1 cellular context compared by ENCODE assay signal in the genomic region with DNA sequence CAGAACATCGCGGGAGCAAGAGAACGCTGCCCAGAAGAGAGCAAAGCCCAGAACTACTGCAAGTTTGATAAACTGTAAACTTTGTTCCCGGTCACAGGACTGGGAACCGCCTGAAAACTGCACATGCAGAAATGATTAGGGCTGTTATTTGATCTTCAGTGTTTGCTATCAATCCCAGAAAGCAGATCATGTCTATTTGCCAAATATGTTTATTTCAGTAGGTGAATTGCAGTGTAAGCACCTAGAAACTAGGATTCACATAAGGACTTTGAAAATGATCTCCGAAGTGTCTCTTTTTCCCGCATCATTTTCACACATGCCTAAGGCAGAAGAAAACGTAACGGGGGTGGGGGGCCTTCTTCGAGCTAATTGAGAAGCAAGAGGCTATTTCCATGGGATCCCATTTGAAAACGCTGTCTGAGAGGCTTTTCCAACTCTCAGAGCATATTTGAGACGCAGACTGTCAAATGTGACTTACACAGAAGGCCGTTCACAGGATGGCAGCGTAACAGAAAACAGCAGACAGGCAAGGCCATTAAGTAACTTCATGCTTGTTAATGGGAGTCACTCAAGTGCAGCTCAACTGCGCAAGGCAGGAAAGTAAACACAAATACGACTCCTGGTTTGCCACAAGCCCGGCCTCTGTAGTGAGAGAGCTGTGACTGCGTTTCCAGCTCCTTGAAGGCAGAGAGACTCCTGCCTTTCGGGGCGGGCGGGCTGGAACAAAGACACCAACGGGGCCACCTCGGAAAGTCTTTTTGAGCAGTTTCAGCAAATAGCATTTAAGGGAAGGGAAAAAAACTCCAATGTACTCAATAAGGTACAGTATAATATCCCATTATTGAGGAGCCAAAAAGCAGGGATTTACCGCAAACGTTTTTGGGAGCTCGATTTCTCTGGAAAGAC.
TF ChIP-seq lines count a peak whose summit lies in the region.

No MANE protein-coding gene starts in this region.

TF ChIP-seq in K562, 482 proteins besides CTCF, POLR2A, EP300 and RAD21 (continued from another document and continues in another):
- TF ChIP-seq, protein P1, sequence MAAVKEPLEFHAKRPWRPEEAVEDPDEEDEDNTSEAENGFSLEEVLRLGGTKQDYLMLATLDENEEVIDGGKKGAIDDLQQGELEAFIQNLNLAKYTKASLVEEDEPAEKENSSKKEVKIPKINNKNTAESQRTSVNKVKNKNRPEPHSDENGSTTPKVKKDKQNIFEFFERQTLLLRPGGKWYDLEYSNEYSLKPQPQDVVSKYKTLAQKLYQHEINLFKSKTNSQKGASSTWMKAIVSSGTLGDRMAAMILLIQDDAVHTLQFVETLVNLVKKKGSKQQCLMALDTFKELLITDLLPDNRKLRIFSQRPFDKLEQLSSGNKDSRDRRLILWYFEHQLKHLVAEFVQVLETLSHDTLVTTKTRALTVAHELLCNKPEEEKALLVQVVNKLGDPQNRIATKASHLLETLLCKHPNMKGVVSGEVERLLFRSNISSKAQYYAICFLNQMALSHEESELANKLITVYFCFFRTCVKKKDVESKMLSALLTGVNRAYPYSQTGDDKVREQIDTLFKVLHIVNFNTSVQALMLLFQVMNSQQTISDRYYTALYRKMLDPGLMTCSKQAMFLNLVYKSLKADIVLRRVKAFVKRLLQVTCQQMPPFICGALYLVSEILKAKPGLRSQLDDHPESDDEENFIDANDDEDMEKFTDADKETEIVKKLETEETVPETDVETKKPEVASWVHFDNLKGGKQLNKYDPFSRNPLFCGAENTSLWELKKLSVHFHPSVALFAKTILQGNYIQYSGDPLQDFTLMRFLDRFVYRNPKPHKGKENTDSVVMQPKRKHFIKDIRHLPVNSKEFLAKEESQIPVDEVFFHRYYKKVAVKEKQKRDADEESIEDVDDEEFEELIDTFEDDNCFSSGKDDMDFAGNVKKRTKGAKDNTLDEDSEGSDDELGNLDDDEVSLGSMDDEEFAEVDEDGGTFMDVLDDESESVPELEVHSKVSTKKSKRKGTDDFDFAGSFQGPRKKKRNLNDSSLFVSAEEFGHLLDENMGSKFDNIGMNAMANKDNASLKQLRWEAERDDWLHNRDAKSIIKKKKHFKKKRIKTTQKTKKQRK (IDR thresholded peaks at IDR 0.05; ENCODE audit: borderline replicate concordance, low read depth, low read length), result no peak
- no peak for TF ChIP-seq CBX3 (IDR thresholded peaks at IDR 0.05; ENCODE audit: borderline replicate concordance in 1 of 2, low read length in 2 of 2)
- peak; percentile 70 for TF ChIP-seq CXXC5 (CRISPR knock-in tag; IDR thresholded peaks at IDR 0.05)
- TF ChIP-seq ETV5 (CRISPR knock-in tag; IDR thresholded peaks at IDR 0.05; ENCODE audit: low read depth), result no peak
- no peak; the same call in 1 of the 2 replicates for TF ChIP-seq MTA1 (IDR thresholded peaks at IDR 0.05; ENCODE audit: borderline replicate concordance)
- TF ChIP-seq, protein P2, sequence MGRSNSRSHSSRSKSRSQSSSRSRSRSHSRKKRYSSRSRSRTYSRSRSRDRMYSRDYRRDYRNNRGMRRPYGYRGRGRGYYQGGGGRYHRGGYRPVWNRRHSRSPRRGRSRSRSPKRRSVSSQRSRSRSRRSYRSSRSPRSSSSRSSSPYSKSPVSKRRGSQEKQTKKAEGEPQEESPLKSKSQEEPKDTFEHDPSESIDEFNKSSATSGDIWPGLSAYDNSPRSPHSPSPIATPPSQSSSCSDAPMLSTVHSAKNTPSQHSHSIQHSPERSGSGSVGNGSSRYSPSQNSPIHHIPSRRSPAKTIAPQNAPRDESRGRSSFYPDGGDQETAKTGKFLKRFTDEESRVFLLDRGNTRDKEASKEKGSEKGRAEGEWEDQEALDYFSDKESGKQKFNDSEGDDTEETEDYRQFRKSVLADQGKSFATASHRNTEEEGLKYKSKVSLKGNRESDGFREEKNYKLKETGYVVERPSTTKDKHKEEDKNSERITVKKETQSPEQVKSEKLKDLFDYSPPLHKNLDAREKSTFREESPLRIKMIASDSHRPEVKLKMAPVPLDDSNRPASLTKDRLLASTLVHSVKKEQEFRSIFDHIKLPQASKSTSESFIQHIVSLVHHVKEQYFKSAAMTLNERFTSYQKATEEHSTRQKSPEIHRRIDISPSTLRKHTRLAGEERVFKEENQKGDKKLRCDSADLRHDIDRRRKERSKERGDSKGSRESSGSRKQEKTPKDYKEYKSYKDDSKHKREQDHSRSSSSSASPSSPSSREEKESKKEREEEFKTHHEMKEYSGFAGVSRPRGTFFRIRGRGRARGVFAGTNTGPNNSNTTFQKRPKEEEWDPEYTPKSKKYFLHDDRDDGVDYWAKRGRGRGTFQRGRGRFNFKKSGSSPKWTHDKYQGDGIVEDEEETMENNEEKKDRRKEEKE (IDR thresholded peaks at IDR 0.05; ENCODE audit: borderline replicate concordance in 1 of 2, control insufficient read depth in 1 of 2, low read depth in 2 of 2, low read length in 1 of 2), result 0 out of 4 replicates have a peak, but pooled peaks of 1 of the 2 experiments have one; percentile 16
- TF ChIP-seq NELFE (IDR thresholded peaks at IDR 0.05; ENCODE audit: insufficient read depth, insufficient read length), result no peak
- no peak for TF ChIP-seq PTTG1 (tag; IDR thresholded peaks at IDR 0.05; ENCODE audit: low read depth)
- TF ChIP-seq TBP (optimal IDR thresholded peaks at IDR 0.05; ENCODE audit: low read depth, low read length), result peak; percentile 91
- TF ChIP-seq ZNF436 (CRISPR knock-in tag; IDR thresholded peaks at IDR 0.05), result no peak
- TF ChIP-seq, protein P3, sequence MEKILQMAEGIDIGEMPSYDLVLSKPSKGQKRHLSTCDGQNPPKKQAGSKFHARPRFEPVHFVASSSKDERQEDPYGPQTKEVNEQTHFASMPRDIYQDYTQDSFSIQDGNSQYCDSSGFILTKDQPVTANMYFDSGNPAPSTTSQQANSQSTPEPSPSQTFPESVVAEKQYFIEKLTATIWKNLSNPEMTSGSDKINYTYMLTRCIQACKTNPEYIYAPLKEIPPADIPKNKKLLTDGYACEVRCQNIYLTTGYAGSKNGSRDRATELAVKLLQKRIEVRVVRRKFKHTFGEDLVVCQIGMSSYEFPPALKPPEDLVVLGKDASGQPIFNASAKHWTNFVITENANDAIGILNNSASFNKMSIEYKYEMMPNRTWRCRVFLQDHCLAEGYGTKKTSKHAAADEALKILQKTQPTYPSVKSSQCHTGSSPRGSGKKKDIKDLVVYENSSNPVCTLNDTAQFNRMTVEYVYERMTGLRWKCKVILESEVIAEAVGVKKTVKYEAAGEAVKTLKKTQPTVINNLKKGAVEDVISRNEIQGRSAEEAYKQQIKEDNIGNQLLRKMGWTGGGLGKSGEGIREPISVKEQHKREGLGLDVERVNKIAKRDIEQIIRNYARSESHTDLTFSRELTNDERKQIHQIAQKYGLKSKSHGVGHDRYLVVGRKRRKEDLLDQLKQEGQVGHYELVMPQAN (IDR thresholded peaks at IDR 0.05; ENCODE audit: borderline replicate concordance), result no peak
- 0 out of 2 replicates have a peak, but pooled peaks have one; percentile 8 for TF ChIP-seq ZFP1 (CRISPR knock-in tag; IDR thresholded peaks at IDR 0.05)
- peak; percentile 12 for TF ChIP-seq TAF9B (IDR thresholded peaks at IDR 0.05; ENCODE audit: partially characterized antibody)
- TF ChIP-seq, protein P4, sequence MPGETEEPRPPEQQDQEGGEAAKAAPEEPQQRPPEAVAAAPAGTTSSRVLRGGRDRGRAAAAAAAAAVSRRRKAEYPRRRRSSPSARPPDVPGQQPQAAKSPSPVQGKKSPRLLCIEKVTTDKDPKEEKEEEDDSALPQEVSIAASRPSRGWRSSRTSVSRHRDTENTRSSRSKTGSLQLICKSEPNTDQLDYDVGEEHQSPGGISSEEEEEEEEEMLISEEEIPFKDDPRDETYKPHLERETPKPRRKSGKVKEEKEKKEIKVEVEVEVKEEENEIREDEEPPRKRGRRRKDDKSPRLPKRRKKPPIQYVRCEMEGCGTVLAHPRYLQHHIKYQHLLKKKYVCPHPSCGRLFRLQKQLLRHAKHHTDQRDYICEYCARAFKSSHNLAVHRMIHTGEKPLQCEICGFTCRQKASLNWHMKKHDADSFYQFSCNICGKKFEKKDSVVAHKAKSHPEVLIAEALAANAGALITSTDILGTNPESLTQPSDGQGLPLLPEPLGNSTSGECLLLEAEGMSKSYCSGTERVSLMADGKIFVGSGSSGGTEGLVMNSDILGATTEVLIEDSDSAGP (CRISPR knock-in tag; IDR thresholded peaks at IDR 0.05), result no peak
- TF ChIP-seq PHF20 (IDR thresholded peaks at IDR 0.05; ENCODE audit: partially characterized antibody), result no peak
- TF ChIP-seq, protein P5, sequence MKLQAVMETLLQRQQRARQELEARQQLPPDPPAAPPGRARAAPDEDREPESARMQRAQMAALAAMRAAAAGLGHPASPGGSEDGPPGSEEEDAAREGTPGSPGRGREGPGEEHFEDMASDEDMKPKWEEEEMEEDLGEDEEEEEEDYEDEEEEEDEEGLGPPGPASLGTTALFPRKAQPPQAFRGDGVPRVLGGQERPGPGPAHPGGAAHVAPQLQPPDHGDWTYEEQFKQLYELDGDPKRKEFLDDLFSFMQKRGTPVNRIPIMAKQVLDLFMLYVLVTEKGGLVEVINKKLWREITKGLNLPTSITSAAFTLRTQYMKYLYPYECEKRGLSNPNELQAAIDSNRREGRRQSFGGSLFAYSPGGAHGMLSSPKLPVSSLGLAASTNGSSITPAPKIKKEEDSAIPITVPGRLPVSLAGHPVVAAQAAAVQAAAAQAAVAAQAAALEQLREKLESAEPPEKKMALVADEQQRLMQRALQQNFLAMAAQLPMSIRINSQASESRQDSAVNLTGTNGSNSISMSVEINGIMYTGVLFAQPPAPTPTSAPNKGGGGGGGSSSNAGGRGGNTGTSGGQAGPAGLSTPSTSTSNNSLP (IDR thresholded peaks at IDR 0.05; ENCODE audit: borderline replicate concordance, low read depth, low read length), result no peak
- peak; percentile 81; the same call in 1 of the 2 replicates for TF ChIP-seq NFRKB (IDR thresholded peaks at IDR 0.05; ENCODE audit: low read depth)
- TF ChIP-seq CEBPG (CRISPR knock-in tag; IDR thresholded peaks at IDR 0.05), result no peak; the same call in 1 of the 2 replicates
- 0 out of 4 replicates have a peak, but pooled peaks have one; percentile 25 for TF ChIP-seq CEBPG (tag; conservative IDR thresholded peaks at IDR 0.05 in 1 of 2, IDR thresholded peaks at IDR 0.05 in 1 of 2)
- TF ChIP-seq ZBTB1 (CRISPR knock-in tag; IDR thresholded peaks at IDR 0.05; ENCODE audit: borderline replicate concordance, low read depth), result no peak
- peak; percentile 85 to 87 for TF ChIP-seq NRF1 (conservative IDR thresholded peaks at IDR 0.05 in 1 of 2, IDR thresholded peaks at IDR 0.05 in 1 of 2)
- TF ChIP-seq, protein P6, sequence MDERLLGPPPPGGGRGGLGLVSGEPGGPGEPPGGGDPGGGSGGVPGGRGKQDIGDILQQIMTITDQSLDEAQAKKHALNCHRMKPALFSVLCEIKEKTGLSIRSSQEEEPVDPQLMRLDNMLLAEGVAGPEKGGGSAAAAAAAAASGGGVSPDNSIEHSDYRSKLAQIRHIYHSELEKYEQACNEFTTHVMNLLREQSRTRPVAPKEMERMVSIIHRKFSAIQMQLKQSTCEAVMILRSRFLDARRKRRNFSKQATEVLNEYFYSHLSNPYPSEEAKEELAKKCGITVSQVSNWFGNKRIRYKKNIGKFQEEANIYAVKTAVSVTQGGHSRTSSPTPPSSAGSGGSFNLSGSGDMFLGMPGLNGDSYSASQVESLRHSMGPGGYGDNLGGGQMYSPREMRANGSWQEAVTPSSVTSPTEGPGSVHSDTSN (CRISPR knock-in tag; IDR thresholded peaks at IDR 0.05; ENCODE audit: low read depth), result no peak
- TF ChIP-seq, protein P6 (tag; conservative IDR thresholded peaks at IDR 0.05; ENCODE audit: low read depth), result peak; percentile 34; the same call in 1 of the 2 replicates
- TF ChIP-seq ELF2 (CRISPR knock-in tag; IDR thresholded peaks at IDR 0.05), result no peak
- TF ChIP-seq KLF6 (CRISPR knock-in tag; IDR thresholded peaks at IDR 0.05; ENCODE audit: borderline replicate concordance), result no peak
- TF ChIP-seq NFE2 (IDR thresholded peaks at IDR 0.05; ENCODE audit: low read depth), result no peak
- TF ChIP-seq LARP7 (IDR thresholded peaks at IDR 0.05), result no peak
- TF ChIP-seq PHF8 (IDR thresholded peaks at IDR 0.05; ENCODE audit: borderline replicate concordance, low read length), result peak; percentile 25; the same call in 1 of the 2 replicates
- TF ChIP-seq, protein P7, sequence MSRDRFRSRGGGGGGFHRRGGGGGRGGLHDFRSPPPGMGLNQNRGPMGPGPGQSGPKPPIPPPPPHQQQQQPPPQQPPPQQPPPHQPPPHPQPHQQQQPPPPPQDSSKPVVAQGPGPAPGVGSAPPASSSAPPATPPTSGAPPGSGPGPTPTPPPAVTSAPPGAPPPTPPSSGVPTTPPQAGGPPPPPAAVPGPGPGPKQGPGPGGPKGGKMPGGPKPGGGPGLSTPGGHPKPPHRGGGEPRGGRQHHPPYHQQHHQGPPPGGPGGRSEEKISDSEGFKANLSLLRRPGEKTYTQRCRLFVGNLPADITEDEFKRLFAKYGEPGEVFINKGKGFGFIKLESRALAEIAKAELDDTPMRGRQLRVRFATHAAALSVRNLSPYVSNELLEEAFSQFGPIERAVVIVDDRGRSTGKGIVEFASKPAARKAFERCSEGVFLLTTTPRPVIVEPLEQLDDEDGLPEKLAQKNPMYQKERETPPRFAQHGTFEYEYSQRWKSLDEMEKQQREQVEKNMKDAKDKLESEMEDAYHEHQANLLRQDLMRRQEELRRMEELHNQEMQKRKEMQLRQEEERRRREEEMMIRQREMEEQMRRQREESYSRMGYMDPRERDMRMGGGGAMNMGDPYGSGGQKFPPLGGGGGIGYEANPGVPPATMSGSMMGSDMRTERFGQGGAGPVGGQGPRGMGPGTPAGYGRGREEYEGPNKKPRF (IDR thresholded peaks at IDR 0.05; ENCODE audit: low read depth, low read length), result no peak
- TF ChIP-seq ZFP36 (IDR thresholded peaks at IDR 0.05; ENCODE audit: low read depth, low read length, partially characterized antibody), result no peak
- TF ChIP-seq CBX1 (IDR thresholded peaks at IDR 0.05; ENCODE audit: low read depth), result no peak
- TF ChIP-seq KDM5B (IDR thresholded peaks at IDR 0.05; ENCODE audit: insufficient replicate concordance, low read depth, low read length), result peak; percentile 30
